ENCODE assay signal across 25 cellular contexts in genomic region chr19:4891066-4891465, GRCh38. TPM values are rescaled to one million over a fixed set of nuclear protein-coding genes. Genes with fewer than 3 reads are reported as not detected.
"Had no signal": no experiment of that assay in that cellular context is flagged by ENCODE, and none has a peak within 500 bp of the region (broad histone marks: within the 10 kb centered on the region; RNA-seq: fewer than 3 reads in every experiment).

No MANE protein-coding gene starts in this region.

- H3K36me3 ChIP-seq: right lobe of liver, transverse colon had no signal

- H3K27ac ChIP-seq: coronary artery, right lobe of liver, spleen, transverse colon had no signal

- H3K4me3 Mint-ChIP-seq: endodermal cell; naive thymus-derived CD4-positive, alpha-beta T cell; nephron progenitor cell; stimulated activated memory B cell treated with anti-CD40 and anti-IgM and Interleukin-4, amounts not matched to agents 10 μg/mL and 1 μg/mL and 100 μg/mL, for 72 hours; stimulated activated naive CD8-positive, alpha-beta T cell treated with anti-CD3 and anti-CD28 coated beads, Interleukin-15, Interleukin-2, amounts not matched to agents 100 ng/mL and 50 ng/mL, for 24 hours had no signal

- H3K27me3 Mint-ChIP-seq: naive thymus-derived CD4-positive, alpha-beta T cell; stimulated activated memory B cell treated with anti-CD40 and anti-IgM and Interleukin-4, amounts not matched to agents 10 μg/mL and 1 μg/mL and 100 μg/mL, for 72 hours; stimulated activated naive CD8-positive, alpha-beta T cell treated with anti-CD3 and anti-CD28 coated beads, Interleukin-15, Interleukin-2, amounts not matched to agents 100 ng/mL and 50 ng/mL, for 24 hours had no signal

- ATAC-seq: left colon; naive thymus-derived CD4-positive, alpha-beta T cell; stimulated activated memory B cell treated with anti-CD40 and anti-IgM and Interleukin-4, amounts not matched to agents 10 μg/mL and 1 μg/mL and 100 μg/mL, for 72 hours had no signal

- H3K4me3 ChIP-seq: coronary artery, right lobe of liver, spleen, transverse colon had no signal

- H3K4me1 Mint-ChIP-seq: endodermal cell had no signal

- H3K9me3 Mint-ChIP-seq: endodermal cell; immature natural killer cell; naive thymus-derived CD4-positive, alpha-beta T cell; stimulated activated memory B cell treated with anti-CD40 and anti-IgM and Interleukin-4, amounts not matched to agents 10 μg/mL and 1 μg/mL and 100 μg/mL, for 72 hours; stimulated activated naive CD8-positive, alpha-beta T cell treated with anti-CD3 and anti-CD28 coated beads, Interleukin-15, Interleukin-2, amounts not matched to agents 100 ng/mL and 50 ng/mL, for 24 hours had no signal

- H3K27ac Mint-ChIP-seq: endodermal cell; immature natural killer cell; naive thymus-derived CD4-positive, alpha-beta T cell; stimulated activated memory B cell treated with anti-CD40 and anti-IgM and Interleukin-4, amounts not matched to agents 10 μg/mL and 1 μg/mL and 100 μg/mL, for 72 hours; stimulated activated naive CD8-positive, alpha-beta T cell treated with anti-CD3 and anti-CD28 coated beads, Interleukin-15, Interleukin-2, amounts not matched to agents 100 ng/mL and 50 ng/mL, for 24 hours had no signal

- H3K27me3 ChIP-seq: right lobe of liver, spleen, transverse colon had no signal

- DNase-seq: central memory CD4-positive, alpha-beta T cell; effector CD4-positive, alpha-beta T cell; endodermal cell; erythroblast; foreskin melanocyte; immature natural killer cell; kidney; left colon; mammary epithelial cell; naive thymus-derived CD4-positive, alpha-beta T cell; nephron progenitor cell; right lobe of liver; spleen; stimulated activated CD4-positive, alpha-beta T cell treated with anti-CD3 and anti-CD28 coated beads, Interleukin-15, amount 100 ng/mL, for 24 hours; stimulated activated CD4-positive, alpha-beta T cell treated with anti-CD3 and anti-CD28 coated beads, Interleukin-1b, Interleukin-23, amount 100 ng/mL, for 48 hours; stimulated activated CD4-positive, alpha-beta T cell treated with anti-CD3 and anti-CD28 coated beads, Interleukin-4, amount 100 ng/mL, for 24 hours; transverse colon had no signal

- H3K9me3 ChIP-seq: right lobe of liver, spleen, transverse colon had no signal

- H3K36me3 Mint-ChIP-seq: stimulated activated memory B cell treated with anti-CD40 and anti-IgM and Interleukin-4, amounts not matched to agents 10 μg/mL and 1 μg/mL and 100 μg/mL, for 72 hours had no signal

- H3K4me1 ChIP-seq: right lobe of liver, transverse colon had no signal

RNA-seq across cellular contexts. Expression of gene ARRDC5, which starts 11.6 kb away (rescaled TPM):
- total RNA-seq: chondrocyte, endodermal cell, endothelial cell of umbilical vein, glomerular endothelial cell, mammary epithelial cell, osteocyte, temporal lobe had no signal
- polyA plus RNA-seq: mammary epithelial cell had no signal
